20 cellular contexts compared by ENCODE assay signal in the genomic region with DNA sequence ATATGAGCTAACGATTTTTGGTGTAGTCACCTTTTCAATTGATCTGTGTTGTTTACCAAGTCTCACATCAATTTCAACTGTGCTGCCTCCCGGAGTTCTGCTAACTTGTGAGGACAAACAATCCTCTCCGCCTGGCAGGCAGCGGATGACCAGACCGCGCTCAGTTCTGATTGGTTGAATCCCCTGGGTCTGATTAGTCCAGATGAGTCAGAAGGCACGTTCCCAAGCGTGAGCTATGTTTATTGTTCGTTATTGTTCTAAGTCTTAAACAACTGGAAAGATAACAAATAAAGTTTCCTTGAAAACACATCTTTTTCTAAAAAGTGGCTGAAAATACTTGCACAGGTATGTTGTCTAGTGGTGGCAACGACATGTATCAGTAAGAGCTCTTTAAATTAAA. TPM values are rescaled to one million over a fixed set of nuclear protein-coding genes. Genes with fewer than 3 reads are reported as not detected.
A peak's percentile ranks its signal among the peaks of the same experiment; 100 is the strongest.
DNase-seq lines count a peak whose midpoint lies in the region; ATAC-seq and TF ChIP-seq lines count a peak whose summit lies in the region.
"Had no signal": no experiment of that assay in that cellular context is flagged by ENCODE, and none has a peak within 500 bp of the region (broad histone marks: within the 10 kb centered on the region; RNA-seq: fewer than 3 reads in every experiment).

No MANE protein-coding gene starts in this region.

- H3F3A ChIP-seq in smooth muscle cell (ENCODE audit: low read depth) = no peaks in the 10 kb centered on the region

- no peaks in the 10 kb centered on the region for H3K9me3 ChIP-seq in smooth muscle cell (replicated peaks; ENCODE audit: low read depth)
- H3K9me3 ChIP-seq: BLaER1 treated with 17β-estradiol and CSF1 and Interleukin-3, amounts not matched to agents 10 nM and 100 nM; gastrocnemius medialis; pancreas had no signal

- DNase-seq in COR-L47 (lab: John Stamatoyannopoulos, UW) (peak; percentile 22), LHCN-M2 (ENCODE audit: low read depth) (peak; percentile 67), brain microvascular endothelial cell (peak; percentile 84), mesendoderm (peak; percentile 13), Kasumi-1 (lab: John Stamatoyannopoulos, UW) (no peak), smooth muscle cell (lab: John Stamatoyannopoulos, UW; ENCODE audit: unreplicated experiment) (no peak)
- DNase-seq in stimulated activated CD4-positive, alpha-beta T cell treated with anti-CD3 and anti-CD28 coated beads, Interleukin-4, amount 100 ng/mL, for 24 hours = no peak
- DNase-seq: activated CD4-positive, alpha-beta T cell treated with anti-CD3 and anti-CD28 coated beads for 48 hours; activated T-cell treated with anti-CD3 and anti-CD28 coated beads, Interleukin-2, amount 50 U/mL, for 1 hour; amygdala; gastrocnemius medialis; midbrain; NCI-H1436; NCI-H446; pancreas; T-helper 2 cell had no signal

- no peak overlapping the region for H2AK5ac ChIP-seq in mesendoderm (ENCODE audit: low read length)

- no peak overlapping the region for H3K4ac ChIP-seq in mesendoderm (ENCODE audit: low read depth, low read length)

- H3K27ac ChIP-seq in brain microvascular endothelial cell (no peak overlapping the region), mesendoderm (ENCODE audit: low read depth, low read length) (no peak overlapping the region), smooth muscle cell (ENCODE audit: low read depth) (no peak overlapping the region)
- H3K27ac ChIP-seq: BLaER1 treated with 17β-estradiol and CSF1 and Interleukin-3, amounts not matched to agents 10 nM and 100 nM; gastrocnemius medialis; pancreas had no signal

- no peak overlapping the region for H2BK15ac ChIP-seq in mesendoderm (replicated peaks; ENCODE audit: low read depth)

- H3K79me1 ChIP-seq in mesendoderm (ENCODE audit: low read length) = no peaks in the 10 kb centered on the region

- H3K79me2 ChIP-seq in mesendoderm (ENCODE audit: control insufficient read depth, insufficient read depth, low read length) (no peaks in the 10 kb centered on the region), smooth muscle cell (ENCODE audit: low read depth) (no peaks in the 10 kb centered on the region)

- H2BK5ac ChIP-seq in mesendoderm (ENCODE audit: low read length) = no peak overlapping the region

- H3K4me2 ChIP-seq in mesendoderm (ENCODE audit: low read length) (no peak overlapping the region), smooth muscle cell (no peak overlapping the region)
- H3K4me2 ChIP-seq: BLaER1 treated with 17β-estradiol and CSF1 and Interleukin-3, amounts not matched to agents 10 nM and 100 nM had no signal

- no peaks in the 10 kb centered on the region for H3K36me3 ChIP-seq in brain microvascular endothelial cell (replicated peaks)
- no peaks in the 10 kb centered on the region for H3K36me3 ChIP-seq in mesendoderm (ENCODE audit: control insufficient read depth, insufficient read depth, low read length)
- no peaks in the 10 kb centered on the region for H3K36me3 ChIP-seq in smooth muscle cell (ENCODE audit: low read depth)
- H3K36me3 ChIP-seq: BLaER1 treated with 17β-estradiol and CSF1 and Interleukin-3, amounts not matched to agents 10 nM and 100 nM; gastrocnemius medialis; pancreas had no signal

- in situ Hi-C loops in brain microvascular endothelial cell (cut with HindIII; ENCODE audit: low pct_ligation_motif_present, low sequenced_read_pairs) = no loop called here

- no peaks in the 10 kb centered on the region for H4K20me1 ChIP-seq in smooth muscle cell (ENCODE audit: low read depth)
- H4K20me1 ChIP-seq: BLaER1 treated with 17β-estradiol and CSF1 and Interleukin-3, amounts not matched to agents 10 nM and 100 nM had no signal

- no peak overlapping the region for H2AFZ ChIP-seq in smooth muscle cell (ENCODE audit: low read depth)

- no peak overlapping the region for H4K8ac ChIP-seq in mesendoderm (ENCODE audit: low read depth, low read length)

- H3K27me3 ChIP-seq in brain microvascular endothelial cell (replicated peaks) = no peaks in the 10 kb centered on the region
- H3K27me3 ChIP-seq in mesendoderm (ENCODE audit: insufficient read depth, low read length, poor library complexity) = no peaks in the 10 kb centered on the region
- peaks cover 14% of the 10 kb centered on the region for H3K27me3 ChIP-seq in smooth muscle cell (ENCODE audit: low read depth)
- H3K27me3 ChIP-seq: BLaER1 treated with 17β-estradiol and CSF1 and Interleukin-3, amounts not matched to agents 10 nM and 100 nM; gastrocnemius medialis; pancreas had no signal

- H3K56ac ChIP-seq in mesendoderm (ENCODE audit: low read length) = no peak overlapping the region

- no peak overlapping the region for H3K4me3 ChIP-seq in brain microvascular endothelial cell (ENCODE audit: low read depth, low read length)
- no peak overlapping the region for H3K4me3 ChIP-seq in mesendoderm (ENCODE audit: low read length)
- no peak overlapping the region for H3K4me3 ChIP-seq in smooth muscle cell
- H3K4me3 ChIP-seq: BLaER1 treated with 17β-estradiol and CSF1 and Interleukin-3, amounts not matched to agents 10 nM and 100 nM; gastrocnemius medialis; GM12878; pancreas had no signal

- no peak for ATAC-seq in HG02885 (IDR thresholded peaks at IDR 0.05; ENCODE audit: poor library complexity, unreplicated experiment)
- ATAC-seq: gastrocnemius medialis had no signal

- no peak overlapping the region for H3K18ac ChIP-seq in mesendoderm (ENCODE audit: low read length)

- WGBS in mesendoderm (ENCODE audit: extremely low coverage, insufficient coverage, low lambda C conversion rate) = no CpG with 5 or more reads among the region's 10 CpGs
- WGBS in smooth muscle cell (ENCODE audit: low lambda C conversion rate) = 66% methylated on average over 10 of the region's 10 CpGs

- H2BK120ac ChIP-seq in mesendoderm (ENCODE audit: low read depth, low read length) = no peak overlapping the region

- H3K23ac ChIP-seq in mesendoderm (ENCODE audit: low read length) = no peak overlapping the region

- no peak for TF ChIP-seq CTCF in brain microvascular endothelial cell (IDR thresholded peaks at IDR 0.05; ENCODE audit: low read depth, low read length, missing control alignments)
- TF ChIP-seq CTCF in smooth muscle cell (IDR thresholded peaks at IDR 0.05; ENCODE audit: borderline replicate concordance, insufficient read depth, poor library complexity, severe bottlenecking) = no peak

- H3K4me1 ChIP-seq in mesendoderm (ENCODE audit: control insufficient read depth, low read depth, low read length) (no peaks in the 10 kb centered on the region), smooth muscle cell (ENCODE audit: low read depth) (no peaks in the 10 kb centered on the region)
- H3K4me1 ChIP-seq: gastrocnemius medialis, pancreas had no signal

- no peak overlapping the region for H4K5ac ChIP-seq in mesendoderm (ENCODE audit: low read length)

- no peak overlapping the region for H3K9ac ChIP-seq in mesendoderm (ENCODE audit: low read length)
- no peak overlapping the region for H3K9ac ChIP-seq in smooth muscle cell (ENCODE audit: low read depth)
- H3K9ac ChIP-seq: BLaER1 treated with 17β-estradiol and CSF1 and Interleukin-3, amounts not matched to agents 10 nM and 100 nM had no signal

RNA-seq across cellular contexts. Expression of a gene that starts 37.9 kb away (rescaled TPM):
- 0.45 and 0.52 TPM in 2 replicates for total RNA-seq in LHCN-M2 (2014; rRNA removed)
- 0.16 TPM for polyA plus RNA-seq in LHCN-M2 (2012)
- polyA plus RNA-seq in mesendoderm (2013, experiment 1 of 2) = 0.03 TPM
- 0.01 TPM for polyA plus RNA-seq in mesendoderm (2013, experiment 2 of 2)
- 0.36 and 1.3 TPM in 2 replicates for total RNA-seq in smooth muscle cell
- 0.17 TPM in 1 of 2 replicates, not detected in the other for polyA plus RNA-seq in smooth muscle cell
- total RNA-seq: GM12878 had no signal
- polyA plus RNA-seq: GM12878, IgD-negative memory B cell had no signal

Comparison
In these comparisons a context has a peak if more than half of its experiments do, and no peak if none do; other contexts are left out.
1. DNase-seq: peak in COR-L47 (single experiment), LHCN-M2 (single experiment), brain microvascular endothelial cell (single experiment) and mesendoderm (single experiment); none in stimulated activated CD4-positive, alpha-beta T cell treated with anti-CD3 and anti-CD28 coated beads, Interleukin-4, amount 100 ng/mL, for 24 hours (single experiment), Kasumi-1 (0 of 2) and smooth muscle cell (single experiment).